14 cellular contexts compared by ENCODE assay signal in the genomic region with DNA sequence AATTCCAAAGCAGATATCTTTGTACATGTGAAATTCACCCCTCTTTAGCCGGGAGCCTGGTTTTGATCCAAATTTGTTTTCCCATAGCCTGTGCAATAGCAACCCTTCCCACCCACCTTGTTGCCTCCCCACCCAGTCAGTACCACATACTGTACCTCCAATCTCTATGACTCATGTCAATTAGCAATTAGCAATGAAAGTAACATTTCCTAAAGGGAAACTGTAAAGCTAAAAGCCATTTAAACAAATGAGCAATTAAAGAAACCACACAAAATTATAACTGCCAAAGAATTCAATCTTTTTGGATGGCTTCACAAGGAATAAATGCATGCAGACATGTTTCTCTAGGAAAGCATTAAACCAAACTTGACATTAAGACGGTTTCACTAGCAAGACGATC.
A peak's percentile ranks its signal among the peaks of the same experiment; 100 is the strongest.
DNase-seq lines count a peak whose midpoint lies in the region; ATAC-seq and TF ChIP-seq lines count a peak whose summit lies in the region.
"Had no signal": no experiment of that assay in that cellular context is flagged by ENCODE, and none has a peak within 500 bp of the region (broad histone marks: within the 10 kb centered on the region; RNA-seq: fewer than 3 reads in every experiment).

No MANE protein-coding gene starts in this region.

- peaks cover 9% of the 10 kb centered on the region for H3K27me3 Mint-ChIP-seq in activated T-cell treated with anti-CD3 and anti-CD28 coated beads, Interleukin-2, amount 50 U/mL, for 24 hours
- peaks cover 0 to 3% of the 10 kb centered on the region in 2 donors for H3K27me3 Mint-ChIP-seq in T-cell
- H3K27me3 Mint-ChIP-seq in chondrocyte (ENCODE audit: low read depth), result no peaks in the 10 kb centered on the region
- H3K27me3 Mint-ChIP-seq in stimulated activated naive CD8-positive, alpha-beta T cell treated with anti-CD3 and anti-CD28 coated beads, Interleukin-15, amount 100 ng/mL, for 72 hours, result no peaks in the 10 kb centered on the region
- H3K27me3 Mint-ChIP-seq: stimulated activated naive B cell treated with anti-CD40 and anti-IgM and Interleukin-4, amounts not matched to agents 10 μg/mL and 1 μg/mL and 100 μg/mL, for 72 hours had no signal

- BruUV-seq in PC-9 (replicated peaks; lab: Mats Ljungman, UMichigan), result no TSS peak

- H3K27ac ChIP-seq in PC-9, result no peak overlapping the region
- H3K27ac ChIP-seq: gastrocnemius medialis, neural progenitor cell, SJCRH30 had no signal

- TF ChIP-seq CTCF in chondrocyte (IDR thresholded peaks at IDR 0.05) (no peak), PC-9 (conservative IDR thresholded peaks at IDR 0.05) (no peak)

- H3K4me1 Mint-ChIP-seq in activated T-cell treated with anti-CD3 and anti-CD28 coated beads, Interleukin-2, amount 50 U/mL, for 24 hours (ENCODE audit: low read depth), result peaks cover 77% of the 10 kb centered on the region
- H3K4me1 Mint-ChIP-seq in T-cell (peaks cover 55 to 81% (median 72%) of the 10 kb centered on the region in 3 donors), chondrocyte (ENCODE audit: low read depth) (peaks cover 29% of the 10 kb centered on the region)
- peaks cover 74% of the 10 kb centered on the region for H3K4me1 Mint-ChIP-seq in stimulated activated naive CD8-positive, alpha-beta T cell treated with anti-CD3 and anti-CD28 coated beads, Interleukin-15, amount 100 ng/mL, for 72 hours

- no peaks in the 10 kb centered on the region for H3K9me3 Mint-ChIP-seq in activated T-cell treated with anti-CD3 and anti-CD28 coated beads, Interleukin-2, amount 50 U/mL, for 24 hours
- H3K9me3 Mint-ChIP-seq in T-cell (no peaks in the 10 kb centered on the region), chondrocyte (ENCODE audit: low read depth) (peaks cover 9% of the 10 kb centered on the region)
- no peaks in the 10 kb centered on the region for H3K9me3 Mint-ChIP-seq in stimulated activated naive CD8-positive, alpha-beta T cell treated with anti-CD3 and anti-CD28 coated beads, Interleukin-15, amount 100 ng/mL, for 72 hours
- H3K9me3 Mint-ChIP-seq: stimulated activated naive B cell treated with anti-CD40 and anti-IgM and Interleukin-4, amounts not matched to agents 10 μg/mL and 1 μg/mL and 100 μg/mL, for 72 hours had no signal

- CTCF ChIA-PET in T-cell (lab: Charles Lee) (interaction anchor here (0.6 to 1.2 kb wide), 3 partner anchors 8 to 57 kb away, joined by 3 to 4 read pairs (median 3); no protein-coding TSS in a partner anchor), PC-9 (lab: Charles Lee) (no interaction called here)

- no peaks in the 10 kb centered on the region for H3K27me3 ChIP-seq in PC-9 (ENCODE audit: insufficient read depth, low read depth)
- H3K27me3 ChIP-seq: gastrocnemius medialis, neural progenitor cell, SJCRH30 had no signal

- H3F3A ChIP-seq in PC-9 (ENCODE audit: insufficient read depth, low read depth), result peaks cover 6% of the 10 kb centered on the region; the same call in 1 of the 2 replicates

- no peak overlapping the region for H3K4me3 ChIP-seq in PC-9
- H3K4me3 ChIP-seq: gastrocnemius medialis, lung, neural progenitor cell, SJCRH30 had no signal

- H3K4me1 ChIP-seq in PC-9 (replicated peaks; ENCODE audit: insufficient read depth), result peaks cover 13% of the 10 kb centered on the region
- H3K4me1 ChIP-seq: gastrocnemius medialis, neural progenitor cell, SJCRH30 had no signal

- H3K36me3 Mint-ChIP-seq in activated T-cell treated with anti-CD3 and anti-CD28 coated beads, Interleukin-2, amount 50 U/mL, for 24 hours (ENCODE audit: low read depth), result peaks cover 17% of the 10 kb centered on the region
- H3K36me3 Mint-ChIP-seq in T-cell, result peaks cover 21% of the 10 kb centered on the region
- H3K36me3 Mint-ChIP-seq in chondrocyte (ENCODE audit: low read depth), result no peaks in the 10 kb centered on the region
- H3K36me3 Mint-ChIP-seq: neural progenitor cell had no signal

- H3K27ac Mint-ChIP-seq in activated T-cell treated with anti-CD3 and anti-CD28 coated beads, Interleukin-2, amount 50 U/mL, for 24 hours, result peak overlapping the region; percentile 93
- H3K27ac Mint-ChIP-seq in T-cell (peak overlapping the region; percentile 63 to 92), chondrocyte (ENCODE audit: unreplicated experiment) (peak overlapping the region; percentile 90)
- H3K27ac Mint-ChIP-seq in stimulated activated naive CD8-positive, alpha-beta T cell treated with anti-CD3 and anti-CD28 coated beads, Interleukin-15, amount 100 ng/mL, for 72 hours, result peak overlapping the region; percentile 89 to 99
- H3K27ac Mint-ChIP-seq: neural progenitor cell had no signal

- H4K20me1 ChIP-seq in PC-9 (ENCODE audit: insufficient read depth), result no peaks in the 10 kb centered on the region

- intact Hi-C loops in PC-9 (cut with micrococcal nuclease; ENCODE audit: unreplicated experiment), result no loop called here

- no peak for ATAC-seq in T-cell (replicated peaks in 1 of 4)
- peak; percentile 48 for ATAC-seq in stimulated activated naive CD8-positive, alpha-beta T cell treated with anti-CD3 and anti-CD28 coated beads, Interleukin-15, amount 100 ng/mL, for 72 hours
- ATAC-seq: gastrocnemius medialis; stimulated activated naive B cell treated with anti-CD40 and anti-IgM and Interleukin-4, amounts not matched to agents 10 μg/mL and 1 μg/mL and 100 μg/mL, for 72 hours had no signal

- no peak overlapping the region for H3K4me2 ChIP-seq in PC-9
- H3K4me2 ChIP-seq: neural progenitor cell had no signal

- DNase-seq in activated T-cell treated with anti-CD3 and anti-CD28 coated beads, Interleukin-2, amount 50 U/mL, for 24 hours, result no peak
- no peak for DNase-seq in activated T-cell treated with anti-CD3 and anti-CD28 coated beads, Interleukin-2, amount 50 U/mL, for 1 hour
- no peak for DNase-seq in T-cell
- no peak for DNase-seq in chondrocyte (ENCODE audit: low spot score)
- DNase-seq in stimulated activated naive CD8-positive, alpha-beta T cell treated with anti-CD3 and anti-CD28 coated beads, Interleukin-15, amount 100 ng/mL, for 72 hours, result no peak
- no peak for DNase-seq in cerebellar cortex (ENCODE audit: low spot score)
- DNase-seq in PC-9, result no peak
- no peak for DNase-seq in NCI-H748 treated with DMSO at 0.1 percent for 48 hours (lab: John Stamatoyannopoulos, UW)
- DNase-seq: gastrocnemius medialis; NCI-H2171; SJCRH30; stimulated activated naive B cell treated with anti-CD40 and anti-IgM and Interleukin-4, amounts not matched to agents 10 μg/mL and 1 μg/mL and 100 μg/mL, for 72 hours had no signal

- H3K4me3 Mint-ChIP-seq in activated T-cell treated with anti-CD3 and anti-CD28 coated beads, Interleukin-2, amount 50 U/mL, for 24 hours, result peak overlapping the region; percentile 42
- H3K4me3 Mint-ChIP-seq in T-cell (peak overlapping the region in 2 of 3 donors; percentile 7 to 52), chondrocyte (ENCODE audit: unreplicated experiment) (no peak overlapping the region)
- peak overlapping the region; percentile 70 to 88 for H3K4me3 Mint-ChIP-seq in stimulated activated naive CD8-positive, alpha-beta T cell treated with anti-CD3 and anti-CD28 coated beads, Interleukin-15, amount 100 ng/mL, for 72 hours
- H3K4me3 Mint-ChIP-seq: neural progenitor cell had no signal

- H3K9me3 ChIP-seq in PC-9 (ENCODE audit: insufficient read depth, low read depth), result no peaks in the 10 kb centered on the region; the same call in 1 of the 2 replicates
- H3K9me3 ChIP-seq: gastrocnemius medialis, SJCRH30 had no signal

- no peaks in the 10 kb centered on the region for H3K36me3 ChIP-seq in PC-9 (ENCODE audit: low read depth)
- H3K36me3 ChIP-seq: gastrocnemius medialis, neural progenitor cell had no signal

- H3K9me2 ChIP-seq in PC-9 (ENCODE audit: insufficient read depth), result no peaks in the 10 kb centered on the region

- no peak overlapping the region for H2AFZ ChIP-seq in PC-9
- H2AFZ ChIP-seq: neural progenitor cell had no signal

- H3K79me2 ChIP-seq in PC-9 (ENCODE audit: low read depth), result no peaks in the 10 kb centered on the region

- POLR2A ChIA-PET in T-cell (lab: Charles Lee) (no interaction called here), PC-9 (lab: Charles Lee; ENCODE audit: unreplicated experiment) (no interaction called here)
